In the genomic region with DNA sequence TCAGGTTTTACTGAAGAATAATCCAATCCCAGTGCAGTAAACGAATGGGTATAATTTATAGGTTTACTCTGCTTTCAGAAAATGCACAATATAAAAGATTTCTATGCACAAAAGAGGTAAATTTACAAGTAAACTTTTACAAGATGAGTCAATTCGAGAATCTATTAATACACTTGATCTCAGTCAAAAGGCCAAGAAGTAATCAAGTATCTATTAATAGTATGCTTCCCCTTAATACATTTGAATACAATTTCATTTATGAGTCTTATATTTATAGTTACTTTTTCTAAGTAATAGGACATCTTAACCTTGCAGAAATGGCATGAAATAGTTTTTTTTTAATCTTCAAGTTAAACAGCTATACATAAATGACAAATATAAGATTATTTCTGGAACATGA, we compare ENCODE assay signal across 1 cellular context.
TF ChIP-seq lines count a peak whose summit lies in the region.

No MANE protein-coding gene starts in this region.

TF ChIP-seq in GM12878, 131 proteins besides CTCF, POLR2A, EP300 and RAD21 (continued from another document):
- TF ChIP-seq, protein P1, sequence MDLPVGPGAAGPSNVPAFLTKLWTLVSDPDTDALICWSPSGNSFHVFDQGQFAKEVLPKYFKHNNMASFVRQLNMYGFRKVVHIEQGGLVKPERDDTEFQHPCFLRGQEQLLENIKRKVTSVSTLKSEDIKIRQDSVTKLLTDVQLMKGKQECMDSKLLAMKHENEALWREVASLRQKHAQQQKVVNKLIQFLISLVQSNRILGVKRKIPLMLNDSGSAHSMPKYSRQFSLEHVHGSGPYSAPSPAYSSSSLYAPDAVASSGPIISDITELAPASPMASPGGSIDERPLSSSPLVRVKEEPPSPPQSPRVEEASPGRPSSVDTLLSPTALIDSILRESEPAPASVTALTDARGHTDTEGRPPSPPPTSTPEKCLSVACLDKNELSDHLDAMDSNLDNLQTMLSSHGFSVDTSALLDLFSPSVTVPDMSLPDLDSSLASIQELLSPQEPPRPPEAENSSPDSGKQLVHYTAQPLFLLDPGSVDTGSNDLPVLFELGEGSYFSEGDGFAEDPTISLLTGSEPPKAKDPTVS (IDR thresholded peaks at IDR 0.05; ENCODE audit: low read depth, low read length), result no peak
- TF ChIP-seq ZNF217 (IDR thresholded peaks at IDR 0.05) (no peak), MEF2A (IDR thresholded peaks at IDR 0.05; ENCODE audit: insufficient read depth, low read depth, low read length) (peak; percentile 78), CBX3 (IDR thresholded peaks at IDR 0.05; ENCODE audit: borderline replicate concordance, low read depth) (no peak), SIX5 (IDR thresholded peaks at IDR 0.05; ENCODE audit: low read depth, low read length, severe bottlenecking) (no peak), GABPA (IDR thresholded peaks at IDR 0.05; ENCODE audit: low read depth) (no peak), NR2F1 (conservative IDR thresholded peaks at IDR 0.05) (no peak), SPI1 (IDR thresholded peaks at IDR 0.05; ENCODE audit: borderline replicate concordance, insufficient read depth, low read depth, low read length) (no peak)
